ENCODE assay signal across 21 cellular contexts in the genomic region with DNA sequence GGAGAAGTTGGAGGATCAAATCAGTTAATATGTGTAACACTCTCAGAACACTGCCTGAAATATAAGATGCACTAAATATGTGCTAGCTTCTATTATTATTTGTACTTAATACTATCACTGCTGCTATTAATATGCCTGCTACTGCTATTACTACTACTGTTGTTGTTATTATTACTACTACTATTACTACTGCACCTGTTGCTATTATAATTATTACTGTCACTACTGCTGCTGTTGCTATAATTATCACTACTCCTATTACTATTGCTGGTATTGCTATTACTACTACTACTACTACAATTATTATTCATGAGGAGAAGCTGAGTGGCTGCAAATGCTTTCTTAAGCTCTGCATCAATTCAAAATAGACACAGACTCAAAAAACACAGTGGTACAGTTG. TPM values are rescaled to one million over a fixed set of nuclear protein-coding genes. Genes with fewer than 3 reads are reported as not detected.
DNase-seq lines count a peak whose midpoint lies in the region; ATAC-seq and TF ChIP-seq lines count a peak whose summit lies in the region.
"Had no signal": no experiment of that assay in that cellular context is flagged by ENCODE, and none has a peak within 500 bp of the region (broad histone marks: within the 10 kb centered on the region; RNA-seq: fewer than 3 reads in every experiment).

No MANE protein-coding gene starts in this region.

- no peaks in the 10 kb centered on the region for H3K36me3 ChIP-seq in HEK293 (ENCODE audit: control insufficient read depth in 2 of 2, insufficient read depth in 1 of 2, low read length in 2 of 2)
- H3K36me3 ChIP-seq in colonic mucosa, result no peaks in the 10 kb centered on the region
- H3K36me3 ChIP-seq: BLaER1 had no signal

- H3K27me3 Mint-ChIP-seq in activated T-cell treated with anti-CD3 and anti-CD28 coated beads, Interleukin-2, amount 50 U/mL, for 24 hours, result no peaks in the 10 kb centered on the region
- H3K27me3 Mint-ChIP-seq: CD8-positive, alpha-beta memory T cell; IgD-negative memory B cell had no signal

- H3K9ac ChIP-seq in colonic mucosa (ENCODE audit: low read depth in 2 of 2, low read length in 2 of 2), result no peak overlapping the region
- H3K9ac ChIP-seq: BLaER1 had no signal

- H3K36me3 Mint-ChIP-seq in activated T-cell treated with anti-CD3 and anti-CD28 coated beads, Interleukin-2, amount 50 U/mL, for 24 hours (ENCODE audit: low read depth), result no peaks in the 10 kb centered on the region
- H3K36me3 Mint-ChIP-seq: CD8-positive, alpha-beta memory T cell had no signal

- H3K27ac ChIP-seq in HEK293 (ENCODE audit: extremely low read depth, low read depth, low read length), result no peak overlapping the region
- no peak overlapping the region for H3K27ac ChIP-seq in colonic mucosa
- H3K27ac ChIP-seq: BLaER1 had no signal

- POLR2A ChIA-PET in HEK293 (lab: Yijun Ruan, JAX), result no interaction called here

- H3K9me3 Mint-ChIP-seq in activated T-cell treated with anti-CD3 and anti-CD28 coated beads, Interleukin-2, amount 50 U/mL, for 24 hours, result no peaks in the 10 kb centered on the region
- H3K9me3 Mint-ChIP-seq: CD8-positive, alpha-beta memory T cell; H9; IgD-negative memory B cell had no signal

- no peak overlapping the region for H3K27ac Mint-ChIP-seq in activated T-cell treated with anti-CD3 and anti-CD28 coated beads, Interleukin-2, amount 50 U/mL, for 24 hours
- H3K27ac Mint-ChIP-seq: H9, IgD-negative memory B cell had no signal

- H3K4me1 ChIP-seq in HEK293 (ENCODE audit: control insufficient read depth, insufficient read depth, low read length), result peaks cover 3% of the 10 kb centered on the region; the same call in 1 of the 2 replicates
- H3K4me1 ChIP-seq in colonic mucosa, result no peaks in the 10 kb centered on the region
- H3K4me1 ChIP-seq: BLaER1 had no signal

- no peaks in the 10 kb centered on the region for H3K9me3 ChIP-seq in HEK293 (ENCODE audit: control insufficient read depth, insufficient read depth, low read depth, low read length)
- H3K9me3 ChIP-seq in colonic mucosa, result no peaks in the 10 kb centered on the region
- H3K9me3 ChIP-seq: BLaER1, Caco-2 had no signal

- no peaks in the 10 kb centered on the region for H3K27me3 ChIP-seq in colonic mucosa
- H3K27me3 ChIP-seq: BLaER1 had no signal

- H3K4me3 ChIP-seq in HEK293 (ENCODE audit: low read depth, low read length) (no peak overlapping the region), colonic mucosa (no peak overlapping the region)
- H3K4me3 ChIP-seq: BLaER1 had no signal

- CTCF ChIA-PET in HEK293 (lab: Yijun Ruan, JAX), result interaction anchor here (0.6 to 1.2 kb wide), 4 partner anchors 32 to 960 kb away, joined by 3 read pairs; no protein-coding TSS in a partner anchor

- ATAC-seq in GM18519 (IDR thresholded peaks at IDR 0.05; ENCODE audit: low FRiP score, unreplicated experiment) (peak; percentile 45), HG02885 (IDR thresholded peaks at IDR 0.05; ENCODE audit: poor library complexity, unreplicated experiment) (peak; percentile 67), HG03520 (IDR thresholded peaks at IDR 0.05; ENCODE audit: unreplicated experiment) (peak; percentile 73), GM18858 (IDR thresholded peaks at IDR 0.05; ENCODE audit: unreplicated experiment) (no peak), GM18909 (IDR thresholded peaks at IDR 0.05; ENCODE audit: poor library complexity, unreplicated experiment) (no peak)

- intact Hi-C loops in colonic mucosa (cut with DNase I), result no loop called here

- DNase-seq in activated T-cell treated with anti-CD3 and anti-CD28 coated beads, Interleukin-2, amount 50 U/mL, for 24 hours, result no peak
- DNase-seq in colonic mucosa, result no peak
- DNase-seq: 8988T; AML-193; CD8-positive, alpha-beta memory T cell; DND-41; GDM1; GOT3; H9; KG1 had no signal

- no peak overlapping the region for H3K4me3 Mint-ChIP-seq in activated T-cell treated with anti-CD3 and anti-CD28 coated beads, Interleukin-2, amount 50 U/mL, for 24 hours
- H3K4me3 Mint-ChIP-seq: CD8-positive, alpha-beta memory T cell; H9; IgD-negative memory B cell had no signal

- H3K4me1 Mint-ChIP-seq in activated T-cell treated with anti-CD3 and anti-CD28 coated beads, Interleukin-2, amount 50 U/mL, for 24 hours (ENCODE audit: low read depth), result no peaks in the 10 kb centered on the region
- H3K4me1 Mint-ChIP-seq: CD8-positive, alpha-beta memory T cell; IgD-negative memory B cell had no signal

- TF ChIP-seq CTCF in HEK293 (tag by site-specific recombination; IDR thresholded peaks at IDR 0.05) (no peak), colonic mucosa (IDR thresholded peaks at IDR 0.05) (no peak)

TF ChIP-seq in HEK293, 187 proteins besides CTCF, POLR2A, EP300 and RAD21:
- TF ChIP-seq ZNF394 (tag by site-specific recombination; IDR thresholded peaks at IDR 0.05; ENCODE audit: borderline replicate concordance) (no peak), GLI4 (tag by site-specific recombination; IDR thresholded peaks at IDR 0.05) (no peak), SCRT2 (tag by site-specific recombination; IDR thresholded peaks at IDR 0.05) (peak; percentile 36), ZSCAN30 (tag by site-specific recombination; IDR thresholded peaks at IDR 0.05) (no peak)

RNA-seq across cellular contexts. Expression of gene SSTR4, which starts 16.7 kb away (rescaled TPM):
- total RNA-seq in colonic mucosa, result not detected
- total RNA-seq: Caco-2; CD8-positive, alpha-beta memory T cell; H9; HT1080; LHCN-M2 had no signal

RNA-seq across cellular contexts. Expression of gene THBD, which starts 31.0 kb away (rescaled TPM):
- total RNA-seq in colonic mucosa, result 1 to 10 TPM; 2.3 to 6.3 TPM
- total RNA-seq: HT1080 had no signal

Comparison
In these comparisons a context has a peak if more than half of its experiments do, and no peak if none do; other contexts are left out.
1. ATAC-seq: peak in GM18519 (single experiment), HG02885 (single experiment) and HG03520 (single experiment); none in GM18858 (single experiment) and GM18909 (single experiment).